ENCODE assay signal across 14 cellular contexts in the genomic region with DNA sequence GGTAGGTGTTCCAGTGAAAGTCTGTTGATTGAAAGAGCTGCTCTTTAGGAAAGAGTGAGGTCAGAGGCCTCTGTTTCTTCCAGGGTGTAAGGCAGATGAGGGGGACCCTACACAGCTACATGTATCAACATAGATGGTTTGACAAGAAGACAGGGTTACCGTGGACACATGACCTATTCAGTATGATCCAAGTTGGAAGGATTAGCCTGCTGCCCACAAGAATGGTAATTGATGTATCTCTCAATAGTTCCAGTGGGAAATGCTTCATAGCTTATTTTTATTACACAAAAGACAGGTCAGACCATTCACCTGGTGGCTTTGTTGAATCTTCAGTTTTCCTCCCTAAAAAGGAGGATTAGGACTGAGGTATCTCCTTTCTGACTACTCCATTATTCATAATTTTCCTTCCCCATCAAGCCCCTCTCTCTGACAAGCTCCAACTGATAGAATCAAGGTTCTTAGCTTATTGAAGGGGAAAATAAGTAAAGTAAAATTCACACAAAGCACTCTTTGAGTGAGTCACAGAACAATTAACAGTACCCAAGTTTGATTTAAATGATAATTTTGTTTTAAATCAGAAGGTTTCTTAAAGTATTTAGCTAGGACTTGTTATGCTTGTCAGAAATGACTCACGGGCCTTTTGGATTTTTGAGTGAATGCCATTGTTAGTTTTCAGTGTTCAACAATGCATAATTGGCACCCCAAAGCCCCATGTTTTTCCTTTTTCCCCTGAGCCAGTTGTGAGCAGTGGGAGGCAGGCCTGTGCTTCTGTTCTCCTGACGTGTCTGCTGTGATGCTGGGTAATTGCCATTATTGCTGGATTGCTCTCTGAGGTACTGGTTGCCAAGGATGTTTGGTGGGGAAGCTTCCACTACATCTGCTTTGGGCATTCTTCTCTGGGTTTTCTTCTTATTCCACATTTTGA.
DNase-seq lines count a peak whose midpoint lies in the region; ATAC-seq and TF ChIP-seq lines count a peak whose summit lies in the region.
"Had no signal": no experiment of that assay in that cellular context is flagged by ENCODE, and none has a peak within 500 bp of the region (broad histone marks: within the 10 kb centered on the region; RNA-seq: fewer than 3 reads in every experiment).

No MANE protein-coding gene starts in this region.

- peak overlapping the region; percentile 8 for H2AFZ ChIP-seq in neuron (ENCODE audit: low read depth, low read length)
- no peak overlapping the region for H2AFZ ChIP-seq in Karpas-422 (ENCODE audit: low read length)

- H4K20me1 ChIP-seq in Karpas-422 (ENCODE audit: insufficient read depth, low read depth, low read length), result no peaks in the 10 kb centered on the region

- peak; percentile 49 for TF ChIP-seq CTCF in AG10803 (conservative IDR thresholded peaks at IDR 0.05; ENCODE audit: low read length)

- no peaks in the 10 kb centered on the region for H3K9me3 Mint-ChIP-seq in natural killer cell treated with Interleukin-12 subunit alpha and Interleukin-12 subunit beta and Interleukin-15 and Interleukin-18, amount 100 ng/mL, for 72 hours

- H3K9me3 ChIP-seq in neuron (ENCODE audit: low read length), result no peaks in the 10 kb centered on the region
- H3K9me3 ChIP-seq in Karpas-422 (ENCODE audit: low read length), result no peaks in the 10 kb centered on the region

- no peaks in the 10 kb centered on the region for H3K79me2 ChIP-seq in Karpas-422 (ENCODE audit: low read length)

- no peaks in the 10 kb centered on the region for H3K9me2 ChIP-seq in Karpas-422 (replicated peaks; ENCODE audit: insufficient read depth, low read length)

- H3K27me3 ChIP-seq in neuron (ENCODE audit: insufficient read depth, low read length) (no peaks in the 10 kb centered on the region), Karpas-422 (ENCODE audit: low read length) (no peaks in the 10 kb centered on the region; the same call in 1 of the 2 replicates)

- no peak overlapping the region for H3K27ac Mint-ChIP-seq in natural killer cell treated with Interleukin-12 subunit alpha and Interleukin-12 subunit beta and Interleukin-15 and Interleukin-18, amount 100 ng/mL, for 72 hours
- H3K27ac Mint-ChIP-seq: activated CD8-positive, alpha-beta memory T cell treated with anti-CD3 and anti-CD28 coated beads, Interleukin-2, amount 10 ng/mL, durations not matched to agents 7 days and 5 days; stimulated activated naive B cell treated with anti-CD40 and anti-IgM and Interleukin-4, amounts not matched to agents 10 μg/mL and 1 μg/mL and 100 μg/mL, for 72 hours had no signal

- H3K27me3 Mint-ChIP-seq in natural killer cell treated with Interleukin-12 subunit alpha and Interleukin-12 subunit beta and Interleukin-15 and Interleukin-18, amount 100 ng/mL, for 72 hours, result peaks cover 5 to 19% of the 10 kb centered on the region in 2 donors
- H3K27me3 Mint-ChIP-seq: CD4-positive, CD25-positive, alpha-beta regulatory T cell; stimulated activated naive B cell treated with anti-CD40 and anti-IgM and Interleukin-4, amounts not matched to agents 10 μg/mL and 1 μg/mL and 100 μg/mL, for 72 hours had no signal

- no peak overlapping the region for H3K4me3 Mint-ChIP-seq in natural killer cell treated with Interleukin-12 subunit alpha and Interleukin-12 subunit beta and Interleukin-15 and Interleukin-18, amount 100 ng/mL, for 72 hours
- H3K4me3 Mint-ChIP-seq: activated CD8-positive, alpha-beta memory T cell treated with anti-CD3 and anti-CD28 coated beads, Interleukin-2, amount 10 ng/mL, durations not matched to agents 7 days and 5 days; CD4-positive, CD25-positive, alpha-beta regulatory T cell; stimulated activated naive B cell treated with anti-CD40 and anti-IgM and Interleukin-4, amounts not matched to agents 10 μg/mL and 1 μg/mL and 100 μg/mL, for 72 hours had no signal

- peak; percentile 99 for DNase-seq in AG10803 (ENCODE audit: low read depth)
- peak; percentile 66 for DNase-seq in NCI-H69 (lab: John Stamatoyannopoulos, UW)
- DNase-seq in Karpas-422, result no peak
- no peak for DNase-seq in natural killer cell treated with Interleukin-12 subunit alpha and Interleukin-12 subunit beta and Interleukin-15 and Interleukin-18, amount 100 ng/mL, for 72 hours (ENCODE audit: low spot score)
- no peak for DNase-seq in activated CD8-positive, alpha-beta memory T cell treated with anti-CD3 and anti-CD28 coated beads, Interleukin-2, amount 50 U/mL, for 4 hours
- no peak for DNase-seq in SK-N-DZ (ENCODE audit: low spot score)
- DNase-seq: activated CD8-positive, alpha-beta memory T cell treated with anti-CD3 and anti-CD28 coated beads, Interleukin-2, amount 10 ng/mL, durations not matched to agents 7 days and 5 days; CD4-positive, CD25-positive, alpha-beta regulatory T cell; midbrain; NCI-H1105; stimulated activated naive B cell treated with anti-CD40 and anti-IgM and Interleukin-4, amounts not matched to agents 10 μg/mL and 1 μg/mL and 100 μg/mL, for 72 hours; T-helper 9 cell had no signal

- no peaks in the 10 kb centered on the region for H3K36me3 Mint-ChIP-seq in natural killer cell treated with Interleukin-12 subunit alpha and Interleukin-12 subunit beta and Interleukin-15 and Interleukin-18, amount 100 ng/mL, for 72 hours
- H3K36me3 Mint-ChIP-seq: activated CD8-positive, alpha-beta memory T cell treated with anti-CD3 and anti-CD28 coated beads, Interleukin-2, amount 10 ng/mL, durations not matched to agents 7 days and 5 days; CD4-positive, CD25-positive, alpha-beta regulatory T cell had no signal

- H3K4me1 ChIP-seq in neuron (ENCODE audit: insufficient read depth, low read length) (peaks cover 10% of the 10 kb centered on the region), Karpas-422 (ENCODE audit: low read length) (no peaks in the 10 kb centered on the region)

- H3K36me3 ChIP-seq in neuron (ENCODE audit: insufficient read depth, low read length), result no peaks in the 10 kb centered on the region
- no peaks in the 10 kb centered on the region for H3K36me3 ChIP-seq in Karpas-422 (ENCODE audit: insufficient read depth, low read length)

- no peaks in the 10 kb centered on the region for H3K4me1 Mint-ChIP-seq in natural killer cell treated with Interleukin-12 subunit alpha and Interleukin-12 subunit beta and Interleukin-15 and Interleukin-18, amount 100 ng/mL, for 72 hours (ENCODE audit: low read depth in 2 of 2)
- H3K4me1 Mint-ChIP-seq: activated CD8-positive, alpha-beta memory T cell treated with anti-CD3 and anti-CD28 coated beads, Interleukin-2, amount 10 ng/mL, durations not matched to agents 7 days and 5 days; CD4-positive, CD25-positive, alpha-beta regulatory T cell; stimulated activated naive B cell treated with anti-CD40 and anti-IgM and Interleukin-4, amounts not matched to agents 10 μg/mL and 1 μg/mL and 100 μg/mL, for 72 hours had no signal

- H3K9ac ChIP-seq in Karpas-422 (ENCODE audit: low read length), result no peak overlapping the region

- peak; percentile 71 for ATAC-seq in esophagus mucosa
- ATAC-seq in natural killer cell treated with Interleukin-12 subunit alpha and Interleukin-12 subunit beta and Interleukin-15 and Interleukin-18, amount 100 ng/mL, for 72 hours, result no peak
- ATAC-seq: activated CD8-positive, alpha-beta memory T cell treated with anti-CD3 and anti-CD28 coated beads, Interleukin-2, amount 10 ng/mL, durations not matched to agents 7 days and 5 days; stimulated activated naive B cell treated with anti-CD40 and anti-IgM and Interleukin-4, amounts not matched to agents 10 μg/mL and 1 μg/mL and 100 μg/mL, for 72 hours had no signal

- no peak overlapping the region for H3K4me2 ChIP-seq in Karpas-422 (ENCODE audit: low read depth, low read length, poor library complexity, severe bottlenecking)

- H3K4me3 ChIP-seq in AG10803 (ENCODE audit: low read length) (no peak overlapping the region), neuron (ENCODE audit: low read length) (no peak overlapping the region), Karpas-422 (ENCODE audit: low read length) (no peak overlapping the region)

- H3K27ac ChIP-seq in Karpas-422 (ENCODE audit: low read length), result no peak overlapping the region

Comparison
In these comparisons a context has a peak if more than half of its experiments do, and no peak if none do; other contexts are left out.
1. DNase-seq: peak in AG10803 (single experiment) and NCI-H69 (single experiment); none in Karpas-422 (single experiment), natural killer cell treated with Interleukin-12 subunit alpha and Interleukin-12 subunit beta and Interleukin-15 and Interleukin-18, amount 100 ng/mL, for 72 hours (single experiment), activated CD8-positive, alpha-beta memory T cell treated with anti-CD3 and anti-CD28 coated beads, Interleukin-2, amount 50 U/mL, for 4 hours (single experiment) and SK-N-DZ (single experiment).